ENCODE assay signal across 8 cellular contexts in genomic region chr4:133146574-133147198, GRCh38. TPM values are rescaled to one million over a fixed set of nuclear protein-coding genes. Genes with fewer than 3 reads are reported as not detected.
A peak's percentile ranks its signal among the peaks of the same experiment; 100 is the strongest.
DNase-seq lines count a peak whose midpoint lies in the region; ATAC-seq and TF ChIP-seq lines count a peak whose summit lies in the region.

No MANE protein-coding gene starts in this region.

- peak; percentile 85 for TF ChIP-seq CTCF in foreskin keratinocyte (conservative IDR thresholded peaks at IDR 0.05)

- no peak overlapping the region for H3K27ac ChIP-seq in foreskin keratinocyte

- no peaks in the 10 kb centered on the region for H3K36me3 Mint-ChIP-seq in T-helper 2 cell treated with Interferon-gamma antibody and Interleukin-4, amounts not matched to agents 5 μg/mL and 100 μg/mL, for 36 hours (ENCODE audit: low read depth)

- peak; percentile 47 for ATAC-seq in GM18498 (IDR thresholded peaks at IDR 0.05; ENCODE audit: unreplicated experiment)
- peak; percentile 46 for ATAC-seq in foreskin keratinocyte
- no peak for ATAC-seq in GM21825 (IDR thresholded peaks at IDR 0.05; ENCODE audit: unreplicated experiment)
- no peak for ATAC-seq in HG03521 (IDR thresholded peaks at IDR 0.05; ENCODE audit: unreplicated experiment)

- peak overlapping the region; percentile 26 for H3K4me3 Mint-ChIP-seq in T-helper 2 cell treated with Interferon-gamma antibody and Interleukin-4, amounts not matched to agents 5 μg/mL and 100 μg/mL, for 36 hours

- peak; percentile 62 for DNase-seq in AG20443 (ENCODE audit: low spot score)
- peak; percentile 33 for DNase-seq in HS-5 (ENCODE audit: low read depth)
- no peak for DNase-seq in T-helper 2 cell treated with Interferon-gamma antibody and Interleukin-4, amounts not matched to agents 5 μg/mL and 100 μg/mL, for 36 hours (ENCODE audit: low spot score)
- DNase-seq in foreskin keratinocyte = peak in 1 of 2 donors; percentile 44
- DNase-seq in posterior cingulate gyrus = peak; percentile 64 to 96 (median 78)

- peaks cover 100% of the 10 kb centered on the region for H3K27me3 ChIP-seq in foreskin keratinocyte

- no peaks in the 10 kb centered on the region for H3K4me1 ChIP-seq in foreskin keratinocyte

- H3K27ac Mint-ChIP-seq in T-helper 2 cell treated with Interferon-gamma antibody and Interleukin-4, amounts not matched to agents 5 μg/mL and 100 μg/mL, for 36 hours = peak overlapping the region; percentile 45

- no peaks in the 10 kb centered on the region for H3K9me3 Mint-ChIP-seq in T-helper 2 cell treated with Interferon-gamma antibody and Interleukin-4, amounts not matched to agents 5 μg/mL and 100 μg/mL, for 36 hours

- peaks cover 12% of the 10 kb centered on the region for H3K4me1 Mint-ChIP-seq in T-helper 2 cell treated with Interferon-gamma antibody and Interleukin-4, amounts not matched to agents 5 μg/mL and 100 μg/mL, for 36 hours (ENCODE audit: low read depth)

- H3K27me3 Mint-ChIP-seq in T-helper 2 cell treated with Interferon-gamma antibody and Interleukin-4, amounts not matched to agents 5 μg/mL and 100 μg/mL, for 36 hours (ENCODE audit: low read depth) = peaks cover 63% of the 10 kb centered on the region

- intact Hi-C loops in posterior cingulate gyrus (cut with DNase I) = no loop called here

RNA-seq across cellular contexts. Expression of gene PCDH10, which starts 2.4 kb away (rescaled TPM):
- not detected in 2 replicates for total RNA-seq in foreskin keratinocyte
- polyA plus RNA-seq in foreskin keratinocyte = under 0.01 TPM in 1 of 2 replicates, not detected in the other

Comparison
In these comparisons a context has a peak if more than half of its experiments do, and no peak if none do; other contexts are left out.
1. ATAC-seq: peak in GM18498 (single experiment) and foreskin keratinocyte (single experiment); none in GM21825 (single experiment) and HG03521 (single experiment).